ENCODE assay signal across 9 cellular contexts in the genomic region with DNA sequence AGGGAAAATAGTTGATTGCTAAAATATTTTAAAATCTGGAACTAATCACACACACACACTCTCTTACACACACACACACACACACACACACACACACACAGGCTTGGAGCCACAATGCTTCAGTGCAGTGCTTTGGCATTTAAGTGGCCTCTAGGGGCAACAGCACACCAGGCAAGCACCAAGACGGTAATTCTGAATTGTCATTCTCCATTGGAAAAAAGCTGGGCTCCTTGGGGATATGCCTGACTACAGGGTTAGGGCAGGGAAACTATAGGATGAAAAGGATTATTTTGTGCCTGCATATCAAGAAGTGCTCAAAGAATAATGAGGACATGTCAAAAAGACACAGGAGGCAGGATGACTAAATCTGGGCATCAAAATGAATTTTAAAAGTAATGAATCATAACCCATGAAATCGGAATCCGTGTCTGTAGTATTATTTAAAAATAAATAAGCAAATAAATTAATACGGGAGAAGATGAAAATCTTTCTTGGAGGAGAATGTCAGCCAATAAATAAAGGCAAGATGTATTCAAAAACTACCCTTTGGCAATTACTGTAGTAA. TPM values are rescaled to one million over a fixed set of nuclear protein-coding genes. Genes with fewer than 3 reads are reported as not detected.
DNase-seq lines count a peak whose midpoint lies in the region; ATAC-seq and TF ChIP-seq lines count a peak whose summit lies in the region.
"Had no signal": no experiment of that assay in that cellular context is flagged by ENCODE, and none has a peak within 500 bp of the region (broad histone marks: within the 10 kb centered on the region; RNA-seq: fewer than 3 reads in every experiment).

No MANE protein-coding gene starts in this region.

- H3K27ac ChIP-seq in OCI-LY3 (ENCODE audit: low read length) (no peak overlapping the region), endodermal cell (ENCODE audit: low read depth, low read length) (no peak overlapping the region)

- TF ChIP-seq CTCF in AG04449 (IDR thresholded peaks at IDR 0.05; ENCODE audit: insufficient read depth, low read length, missing control alignments) (peak; percentile 52), GM12865 (IDR thresholded peaks at IDR 0.05; ENCODE audit: insufficient read depth, low read depth, low read length, missing control alignments) (peak; percentile 32), OCI-LY3 (IDR thresholded peaks at IDR 0.05; ENCODE audit: low read depth, low read length) (peak; percentile 57), endodermal cell (conservative IDR thresholded peaks at IDR 0.05) (peak; percentile 68)

- H3K4me3 ChIP-seq in AG04449 (ENCODE audit: low read depth, low read length) (no peak overlapping the region), GM12865 (ENCODE audit: low read depth, low read length) (no peak overlapping the region), OCI-LY3 (ENCODE audit: low read length) (no peak overlapping the region), endodermal cell (ENCODE audit: low read length) (no peak overlapping the region)

- H3K9ac ChIP-seq in OCI-LY3 (ENCODE audit: low read length) = no peak overlapping the region
- H3K9ac ChIP-seq in endodermal cell (ENCODE audit: extremely low read depth, low read length, poor library complexity, severe bottlenecking) = no peak overlapping the region

- H2AFZ ChIP-seq in OCI-LY3 (ENCODE audit: low read depth, low read length) = no peak overlapping the region

- CTCF ChIA-PET in AG04449 (lab: Yijun Ruan, JAX) = interaction anchor here (0.9 kb wide), 1 partner anchor 23 kb away, joined by 3 read pairs; no protein-coding TSS in a partner anchor

- 74 to 75% methylated on average over 2 of the region's 4 CpGs for WGBS in endodermal cell (ENCODE audit: insufficient coverage in 1 of 2, insufficient read length in 1 of 2), 2 experiments

- no peaks in the 10 kb centered on the region for H3K27me3 Mint-ChIP-seq in endodermal cell (ENCODE audit: insufficient read depth)

- H3K4me1 ChIP-seq in OCI-LY3 (ENCODE audit: low read length) = peaks cover 24% of the 10 kb centered on the region
- peaks cover 6% of the 10 kb centered on the region for H3K4me1 ChIP-seq in endodermal cell (ENCODE audit: control insufficient read depth, insufficient read depth, low read length)

- POLR2A ChIA-PET in AG04449 (lab: Yijun Ruan, JAX) = no interaction called here

- H3K4me2 ChIP-seq in OCI-LY3 (ENCODE audit: low read length) = no peak overlapping the region

- peaks cover 76% of the 10 kb centered on the region for H3K27me3 ChIP-seq in OCI-LY3 (ENCODE audit: low read depth, low read length)
- no peaks in the 10 kb centered on the region for H3K27me3 ChIP-seq in endodermal cell (ENCODE audit: control insufficient read depth, insufficient read depth, low read length, poor library complexity, severe bottlenecking)

- peak; percentile 27 for ATAC-seq in HG02981 (IDR thresholded peaks at IDR 0.05; ENCODE audit: unreplicated experiment)

- no peaks in the 10 kb centered on the region for H3K9me3 Mint-ChIP-seq in endodermal cell

- DNase-seq in AG04449 (ENCODE audit: low read depth, low spot score) (no peak), GM12865 (ENCODE audit: low read depth) (peak; percentile 49), endodermal cell (peak; percentile 81), mucosa of gallbladder (ENCODE audit: low spot score) (peak; percentile 38), GM19240 (ENCODE audit: insufficient read length, low spot score) (no peak)
- DNase-seq in stimulated activated CD4-positive, alpha-beta T cell treated with anti-CD3 and anti-CD28 coated beads, Interleukin-4, amount 100 ng/mL, for 1 hour = no peak

- H3K79me2 ChIP-seq in OCI-LY3 (ENCODE audit: low read length) = no peaks in the 10 kb centered on the region

- H3K36me3 ChIP-seq in OCI-LY3 (replicated peaks; ENCODE audit: low read depth, low read length) = no peaks in the 10 kb centered on the region
- peaks cover 88% of the 10 kb centered on the region for H3K36me3 ChIP-seq in endodermal cell (ENCODE audit: control insufficient read depth, insufficient read depth, low read length)

- no peak overlapping the region for H3K27ac Mint-ChIP-seq in endodermal cell

- H3K4me3 Mint-ChIP-seq in endodermal cell = no peak overlapping the region

- peaks cover 79% of the 10 kb centered on the region for H3K36me3 Mint-ChIP-seq in endodermal cell (ENCODE audit: low read depth)

- no peaks in the 10 kb centered on the region for H4K20me1 ChIP-seq in OCI-LY3 (ENCODE audit: insufficient read depth, low read length)

- H3K9me3 ChIP-seq in OCI-LY3 (ENCODE audit: insufficient read depth, low read length) = no peaks in the 10 kb centered on the region
- no peaks in the 10 kb centered on the region for H3K9me3 ChIP-seq in endodermal cell (ENCODE audit: control insufficient read depth, low read length)

- peaks cover 6% of the 10 kb centered on the region for H3K4me1 Mint-ChIP-seq in endodermal cell

RNA-seq across cellular contexts. Expression of a gene that starts 30.4 kb away (rescaled TPM):
- total RNA-seq in endodermal cell = 1 to 10 TPM; 1.1 TPM
- polyA plus RNA-seq in endodermal cell (2013, experiment 1 of 2) = 2.1 TPM
- polyA plus RNA-seq in endodermal cell (2013, experiment 2 of 2) = 1.4 TPM
- total RNA-seq in mucosa of gallbladder = 1.7 TPM
- total RNA-seq: glomerular endothelial cell had no signal

Comparison
In these comparisons a context has a peak if more than half of its experiments do, and no peak if none do; other contexts are left out.
1. DNase-seq: peak in GM12865 (single experiment), endodermal cell (single experiment) and mucosa of gallbladder (single experiment); none in AG04449 (single experiment), GM19240 (single experiment) and stimulated activated CD4-positive, alpha-beta T cell treated with anti-CD3 and anti-CD28 coated beads, Interleukin-4, amount 100 ng/mL, for 1 hour (single experiment).
2. Peak in every context shown above with its lines, with median percentiles within 50 percentile points of each other: CTCF ChIP-seq.